33 cellular contexts compared by ENCODE assay signal in genomic region chr3:6255229-6255628, GRCh38.
"Had no signal": no experiment of that assay in that cellular context is flagged by ENCODE, and none has a peak within 500 bp of the region (broad histone marks: within the 10 kb centered on the region; RNA-seq: fewer than 3 reads in every experiment).

No MANE protein-coding gene starts in this region.

- H3K27ac Mint-ChIP-seq: activated B cell treated with CpG ODN at 0.5 μM for 24 hours; activated CD8-positive, alpha-beta T cell treated with anti-CD3 and anti-CD28 coated beads for 36 hours; activated naive CD8-positive, alpha-beta T cell treated with anti-CD3 and anti-CD28 coated beads, Interleukin-2, amount 10 ng/mL, durations not matched to agents 7 days and 5 days; activated T-cell treated with anti-CD3 and anti-CD28 coated beads, Interleukin-2, amount 50 U/mL, for 72 hours; activated T-helper 17 cell treated with anti-CD3 and anti-CD28 coated beads, Interleukin-2, amount 50 U/mL, for 72 hours had no signal

- H3K27me3 ChIP-seq: body of pancreas, breast epithelium had no signal

- H3K9me3 ChIP-seq: body of pancreas had no signal

- ATAC-seq: activated CD8-positive, alpha-beta T cell treated with anti-CD3 and anti-CD28 coated beads for 36 hours; activated T-cell treated with anti-CD3 and anti-CD28 coated beads, Interleukin-2, amount 50 U/mL, for 72 hours; activated T-helper 17 cell treated with anti-CD3 and anti-CD28 coated beads, Interleukin-2, amount 50 U/mL, for 72 hours; body of pancreas; Panc1 had no signal

- H3K4me3 ChIP-seq: body of pancreas, breast epithelium, coronary artery had no signal

- H3K4me1 ChIP-seq: body of pancreas, breast epithelium had no signal

- DNase-seq: activated B cell treated with CpG ODN at 0.5 μM for 24 hours; activated CD4-positive, alpha-beta T cell treated with anti-CD3 and anti-CD28 coated beads for 1 hour; activated CD4-positive, alpha-beta T cell treated with anti-CD3 and anti-CD28 coated beads for 48 hours; activated CD8-positive, alpha-beta T cell treated with anti-CD3 and anti-CD28 coated beads for 36 hours; activated effector memory CD4-positive, alpha-beta T cell treated with anti-CD3 and anti-CD28 coated beads, Interleukin-2, amount 50 U/mL, for 16 hours; activated naive CD4-positive, alpha-beta T cell; activated naive CD4-positive, alpha-beta T cell treated with anti-CD3 and anti-CD28 coated beads, Interleukin-2, amount 50 U/mL, for 16 hours; activated naive CD8-positive, alpha-beta T cell treated with anti-CD3 and anti-CD28 coated beads, Interleukin-2, amount 10 ng/mL, durations not matched to agents 7 days and 5 days; activated T-cell treated with anti-CD3 and anti-CD28 coated beads, Interleukin-2, amount 50 U/mL, for 1 hour; activated T-cell treated with anti-CD3 and anti-CD28 coated beads, Interleukin-2, amount 50 U/mL, for 72 hours; body of pancreas; NCI-H1092 treated with DMSO at 0.1 percent for 48 hours; NCI-H1417; NCI-H146; NCI-H187; NCI-H2029 treated with DMSO at 0.1 percent for 48 hours; NCI-H2107; NCI-H2171; NCI-H510A; NCI-H526; NCI-H748 treated with DMSO at 0.1 percent for 48 hours; NK-92 treated with Interleukin-12 subunit alpha and Interleukin-12 subunit beta, amount 100 ng/mL, for 24 hours; OCI-M1; SIG-M5; SW 1271; T-helper 1 cell; T-helper 2 cell; T-helper 9 cell had no signal

- H3K36me3 ChIP-seq: breast epithelium had no signal

- H3K36me3 Mint-ChIP-seq: activated naive CD8-positive, alpha-beta T cell treated with anti-CD3 and anti-CD28 coated beads, Interleukin-2, amount 10 ng/mL, durations not matched to agents 7 days and 5 days had no signal

- H3K27ac ChIP-seq: body of pancreas, breast epithelium, coronary artery, VCaP had no signal
